29 cellular contexts compared by ENCODE assay signal in the genomic region with DNA sequence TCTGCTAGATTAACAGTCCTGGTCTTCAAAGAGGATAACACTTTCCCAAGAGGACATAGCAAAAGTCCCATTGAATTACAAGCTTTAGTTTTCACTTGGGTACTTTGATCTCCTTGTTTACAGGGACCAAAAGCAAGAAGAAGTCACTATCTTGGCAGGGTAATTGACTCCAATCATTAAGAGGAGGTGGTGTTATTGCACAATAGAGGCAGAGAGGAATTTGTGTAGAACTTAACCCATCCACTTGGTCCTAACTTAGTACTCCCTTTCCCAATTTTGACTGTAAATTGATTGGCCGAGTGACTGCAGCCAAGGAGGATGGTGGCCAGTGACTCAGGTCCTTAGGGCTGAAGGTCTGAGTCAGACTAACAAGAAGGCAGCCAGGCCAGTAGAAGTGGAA. TPM values are rescaled to one million over a fixed set of nuclear protein-coding genes. Genes with fewer than 3 reads are reported as not detected.
"Had no signal": no experiment of that assay in that cellular context is flagged by ENCODE, and none has a peak within 500 bp of the region (broad histone marks: within the 10 kb centered on the region; RNA-seq: fewer than 3 reads in every experiment).

No MANE protein-coding gene starts in this region.

- H3K9ac ChIP-seq: SK-N-SH had no signal

- DNase-seq: activated CD4-positive, alpha-beta memory T cell treated with anti-CD3 and anti-CD28 coated beads, Interleukin-2, amount 10 ng/mL, durations not matched to agents 7 days and 5 days; activated CD4-positive, alpha-beta T cell treated with anti-CD3 and anti-CD28 coated beads for 36 hours; activated CD4-positive, alpha-beta T cell treated with anti-CD3 and anti-CD28 coated beads, Interleukin-2, amount 50 U/mL, for 1 hour; activated gamma-delta T cell treated with Interleukin-2 at 50 U/mL for 16 hours; activated naive CD4-positive, alpha-beta T cell treated with anti-CD3 and anti-CD28 coated beads, Interleukin-2, amount 10 ng/mL, durations not matched to agents 7 days and 5 days; activated naive CD8-positive, alpha-beta T cell treated with anti-CD3 and anti-CD28 coated beads for 36 hours; activated T-cell treated with anti-CD3 and anti-CD28 coated beads, Interleukin-2, amount 50 U/mL, for 72 hours; cerebellar nuclear complex; MV-4-11; NCI-H1417 treated with DMSO at 0.1 percent for 48 hours; NCI-H1694; NCI-H2107; NCI-H2171 treated with DMSO at 0.1 percent for 48 hours; NCI-H774; SK-N-SH; T-helper 1 cell had no signal

- H3K36me3 ChIP-seq: brain microvascular endothelial cell had no signal

- H3K9me3 ChIP-seq: SK-N-SH had no signal

- H3K4me2 ChIP-seq: SK-N-SH had no signal

- ATAC-seq: activated CD4-positive, alpha-beta T cell treated with anti-CD3 and anti-CD28 coated beads for 36 hours; activated T-cell treated with anti-CD3 and anti-CD28 coated beads, Interleukin-2, amount 50 U/mL, for 72 hours; Panc1; Right ventricle myocardium inferior had no signal

- H3K27me3 ChIP-seq: brain microvascular endothelial cell had no signal

- H3K27ac ChIP-seq: brain microvascular endothelial cell, VCaP had no signal

RNA-seq across cellular contexts. Expression of a gene that starts 9.3 kb away (rescaled TPM):
- total RNA-seq: activated CD4-positive, alpha-beta memory T cell treated with anti-CD3 and anti-CD28 coated beads, Interleukin-2, amount 10 ng/mL, durations not matched to agents 7 days and 5 days; activated CD4-positive, alpha-beta T cell treated with anti-CD3 and anti-CD28 coated beads for 36 hours; activated CD8-positive, alpha-beta memory T cell treated with anti-CD3 and anti-CD28 coated beads for 36 hours; activated naive CD8-positive, alpha-beta T cell treated with anti-CD3 and anti-CD28 coated beads for 36 hours; activated T-cell treated with anti-CD3 and anti-CD28 coated beads, Interleukin-2, amount 50 U/mL, for 72 hours; activated T-helper 2 cell treated with anti-CD3 and anti-CD28 coated beads, Interferon-gamma antibody, Interleukin-2, Interleukin-4, amounts not matched to agents 10 μg/mL and 5 μg/mL and 100 μg/mL, durations not matched to agents 14 hours and 24 hours and 36 hours; cardiac septum; LHCN-M2; MCF 10A; NCI-H460; OCI-LY7; Right ventricle myocardium inferior; T-helper 2 cell treated with Interferon-gamma antibody and Interleukin-4, amounts not matched to agents 100 ng/mL and 5 ng/mL, for 36 hours had no signal
- polyA plus RNA-seq: adipose tissue, SK-N-SH had no signal
